In the genomic region with DNA sequence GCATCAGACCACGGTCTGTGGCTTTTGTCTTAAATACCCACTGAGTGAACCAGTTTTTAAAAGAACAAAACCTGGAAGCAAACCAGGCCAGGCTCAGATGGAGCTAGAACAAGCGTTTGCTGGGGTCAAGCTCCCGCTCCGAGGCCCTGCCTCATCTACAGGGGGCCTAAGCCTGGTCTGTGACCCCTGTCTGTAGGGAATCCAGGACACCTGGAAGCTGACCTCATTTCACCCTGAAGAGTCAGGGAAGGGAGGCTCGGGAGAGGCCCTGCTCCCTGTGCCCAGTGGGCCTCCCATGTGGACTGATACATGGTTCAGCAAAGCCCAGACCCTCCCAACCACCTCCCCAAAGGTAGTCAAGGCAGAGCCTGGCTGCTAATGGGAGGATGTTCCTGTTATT, we compare ENCODE assay signal across 25 cellular contexts.
"Had no signal": no experiment of that assay in that cellular context is flagged by ENCODE, and none has a peak within 500 bp of the region (broad histone marks: within the 10 kb centered on the region; RNA-seq: fewer than 3 reads in every experiment).

No MANE protein-coding gene starts in this region.

- H3K36me3 ChIP-seq: esophagus squamous epithelium, gastroesophageal sphincter, left ventricle myocardium inferior, lower lobe of right lung, neural progenitor cell, stomach, thoracic aorta, transverse colon had no signal

- H2AFZ ChIP-seq: neural progenitor cell, parathyroid adenoma had no signal

- H3K4me1 Mint-ChIP-seq: immature natural killer cell, memory B cell had no signal

- H3K9me3 ChIP-seq: esophagus squamous epithelium, left ventricle myocardium inferior, lower lobe of right lung, psoas muscle, thoracic aorta, transverse colon had no signal

- H3K27me3 ChIP-seq: neural progenitor cell had no signal

- H3K4me3 Mint-ChIP-seq: effector memory CD8-positive, alpha-beta T cell; immature natural killer cell; memory B cell; natural killer cell treated with Interleukin-12 subunit alpha and Interleukin-12 subunit beta and Interleukin-15 and Interleukin-18, amount 100 ng/mL, for 72 hours; neural progenitor cell had no signal

- H3K79me2 ChIP-seq: parathyroid adenoma had no signal

- H3K4me2 ChIP-seq: neural progenitor cell had no signal

- H3K4me1 ChIP-seq: esophagus squamous epithelium, gastroesophageal sphincter, left ventricle myocardium inferior, lower lobe of right lung, parathyroid adenoma, psoas muscle, stomach, transverse colon had no signal

- DNase-seq: effector memory CD8-positive, alpha-beta T cell; esophagus squamous epithelium; foreskin fibroblast; glutamatergic neuron; immature natural killer cell; left ventricle myocardium inferior; lower lobe of right lung; midbrain; nucleus accumbens; retina; stimulated activated CD4-positive, alpha-beta T cell treated with anti-CD3 and anti-CD28 coated beads, Interleukin-2, amount 100 ng/mL, for 24 hours; stimulated activated CD4-positive, alpha-beta T cell treated with anti-CD3 and anti-CD28 coated beads, Interleukin-4, amount 100 ng/mL, for 4 hours; stimulated activated naive CD4-positive, alpha-beta T cell; stomach; substantia nigra; transverse colon had no signal

- ATAC-seq: effector memory CD8-positive, alpha-beta T cell; gastroesophageal sphincter; lower lobe of right lung; natural killer cell treated with Interleukin-12 subunit alpha and Interleukin-12 subunit beta and Interleukin-15 and Interleukin-18, amount 100 ng/mL, for 72 hours; psoas muscle; sciatic nerve had no signal

- H3K4me3 ChIP-seq: esophagus squamous epithelium, gastroesophageal sphincter, left ventricle myocardium inferior, lower lobe of right lung, neural progenitor cell, psoas muscle, skin epidermis, stomach, thoracic aorta, transverse colon had no signal

- H3K9me3 Mint-ChIP-seq: effector memory CD8-positive, alpha-beta T cell; immature natural killer cell; natural killer cell treated with Interleukin-12 subunit alpha and Interleukin-12 subunit beta and Interleukin-15 and Interleukin-18, amount 100 ng/mL, for 72 hours; neural progenitor cell had no signal

- H3K27ac Mint-ChIP-seq: effector memory CD8-positive, alpha-beta T cell; immature natural killer cell; memory B cell; natural killer cell treated with Interleukin-12 subunit alpha and Interleukin-12 subunit beta and Interleukin-15 and Interleukin-18, amount 100 ng/mL, for 72 hours; neural progenitor cell had no signal

- H3K27ac ChIP-seq: esophagus squamous epithelium, gastroesophageal sphincter, left ventricle myocardium inferior, lower lobe of right lung, neural progenitor cell, parathyroid adenoma, psoas muscle, skin epidermis, stomach, thoracic aorta, transverse colon had no signal

- H3K9ac ChIP-seq: neural progenitor cell, parathyroid adenoma had no signal

- H3K36me3 Mint-ChIP-seq: immature natural killer cell; memory B cell; natural killer cell treated with Interleukin-12 subunit alpha and Interleukin-12 subunit beta and Interleukin-15 and Interleukin-18, amount 100 ng/mL, for 72 hours; neural progenitor cell had no signal
